ENCODE assay signal across 8 cellular contexts in the genomic region with DNA sequence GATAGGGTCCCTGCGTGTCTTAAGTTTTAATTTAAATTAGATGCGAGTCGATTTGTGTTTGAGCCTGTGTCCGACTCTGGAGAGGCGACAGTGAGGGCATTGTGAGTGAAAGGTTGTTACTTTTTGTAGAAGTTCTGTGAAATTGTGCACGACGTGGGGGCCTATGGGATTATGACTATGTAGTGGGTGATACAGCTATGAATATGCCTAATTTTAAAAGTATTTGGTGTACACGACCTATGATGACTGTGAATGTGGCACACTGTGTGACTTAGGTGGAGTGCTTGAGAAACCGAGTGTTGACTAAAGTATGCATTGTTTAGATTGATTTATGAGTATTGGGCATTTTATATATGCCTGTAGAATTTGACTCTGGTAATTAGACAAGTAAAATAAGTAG. TPM values are rescaled to one million over a fixed set of nuclear protein-coding genes. Genes with fewer than 3 reads are reported as not detected.
DNase-seq lines count a peak whose midpoint lies in the region; ATAC-seq, FAIRE-seq and TF ChIP-seq lines count a peak whose summit lies in the region.

No MANE protein-coding gene starts in this region.

- H3K4me1 ChIP-seq in HepG2 (ENCODE audit: insufficient read depth, low read length), result peaks cover 16% of the 10 kb centered on the region
- peaks cover 0 to 20% (median 17%) of the 10 kb centered on the region in 4 donors for H3K4me1 ChIP-seq in tibial artery

- no peak for FAIRE-seq in HepG2 (lab: Jason Lieb, UNC)

- H3K9ac ChIP-seq in HepG2 (ENCODE audit: insufficient read depth, low read depth, low read length), result peak overlapping the region; percentile 85

- H3K36me3 Mint-ChIP-seq in activated T-cell treated with anti-CD3 and anti-CD28 coated beads, Interleukin-2, amount 50 U/mL, for 24 hours (ENCODE audit: low read depth), result peaks cover 84% of the 10 kb centered on the region
- peaks cover 64% of the 10 kb centered on the region for H3K36me3 Mint-ChIP-seq in activated naive CD8-positive, alpha-beta T cell treated with anti-CD3 and anti-CD28 coated beads, Interleukin-2, amount 10 ng/mL, durations not matched to agents 7 days and 5 days

- DNase-seq in activated T-cell treated with anti-CD3 and anti-CD28 coated beads, Interleukin-2, amount 50 U/mL, for 24 hours, result no peak
- DNase-seq in activated T-cell treated with anti-CD3 and anti-CD28 coated beads for 4 hours (no peak), HepG2 (ENCODE audit: low spot score) (no peak), tibial artery (no peak), nucleus accumbens (lab: John Stamatoyannopoulos, UW) (no peak)
- DNase-seq in activated naive CD8-positive, alpha-beta T cell treated with anti-CD3 and anti-CD28 coated beads, Interleukin-2, amount 10 ng/mL, durations not matched to agents 7 days and 5 days, result no peak

- ATAC-seq in activated naive CD8-positive, alpha-beta T cell treated with anti-CD3 and anti-CD28 coated beads, Interleukin-2, amount 10 ng/mL, durations not matched to agents 7 days and 5 days (ENCODE audit: low read depth), result no peak
- ATAC-seq in HepG2 (no peak), GM18861 (IDR thresholded peaks at IDR 0.05; ENCODE audit: unreplicated experiment) (no peak), HG03159 (IDR thresholded peaks at IDR 0.05; ENCODE audit: unreplicated experiment) (no peak)

- peak overlapping the region; percentile 62 for H3K27ac ChIP-seq in HepG2 (ENCODE audit: extremely low read length, insufficient read depth, low read length)
- peak overlapping the region; percentile 75 to 82 for H3K27ac ChIP-seq in tibial artery

- H2AFZ ChIP-seq in HepG2 (ENCODE audit: low read length), result no peak overlapping the region

- H3K79me2 ChIP-seq in HepG2 (ENCODE audit: insufficient read depth, low read length), result peaks cover 18% of the 10 kb centered on the region

- H3K27me3 ChIP-seq in HepG2 (ENCODE audit: control insufficient read depth in 1 of 2, insufficient read depth in 2 of 2, low read length in 2 of 2) (peaks cover 0 to 3% of the 10 kb centered on the region in 2 experiments; a peak in 2 of 5 replicates), tibial artery (no peaks in the 10 kb centered on the region)

- no peak for TF ChIP-seq EP300 in HepG2 (IDR thresholded peaks at IDR 0.05; ENCODE audit: low read depth in 2 of 2, low read length in 2 of 2)
- TF ChIP-seq EP300 in HepG2 (CRISPR knock-in tag; IDR thresholded peaks at IDR 0.05; ENCODE audit: borderline replicate concordance), result no peak

- BruUV-seq in HepG2 (replicated peaks; lab: Mats Ljungman, UMichigan), result no TSS peak

- H3K9me3 Mint-ChIP-seq in activated T-cell treated with anti-CD3 and anti-CD28 coated beads, Interleukin-2, amount 50 U/mL, for 24 hours, result peaks cover 37% of the 10 kb centered on the region
- H3K9me3 Mint-ChIP-seq in activated naive CD8-positive, alpha-beta T cell treated with anti-CD3 and anti-CD28 coated beads, Interleukin-2, amount 10 ng/mL, durations not matched to agents 7 days and 5 days, result peaks cover 17% of the 10 kb centered on the region

- H3K4me2 ChIP-seq in HepG2 (ENCODE audit: low read depth, low read length), result peak overlapping the region; percentile 90

- H3K4me3 ChIP-seq in HepG2 (replicated peaks in 1 of 3; ENCODE audit: insufficient read depth in 1 of 3, low read depth in 2 of 3, low read length in 3 of 3) (peak overlapping the region; percentile 70 to 88 (median 86)), tibial artery (peak overlapping the region; percentile 73 to 88)

- POLR2A ChIA-PET in activated naive CD8-positive, alpha-beta T cell treated with anti-CD3 and anti-CD28 coated beads, Interleukin-2, amount 10 ng/mL, durations not matched to agents 7 days and 5 days (lab: Charles Lee), result interaction anchor here (0.6 to 2.3 kb wide), 5 partner anchors 22 to 198 kb away, joined by 3 to 10 read pairs (median 4); a partner anchor contains a TSS
- POLR2A ChIA-PET in HepG2 (lab: Yijun Ruan, JAX), result interaction anchor here (1.5 to 3.4 kb wide), 2 partner anchors 22 to 390 kb away, joined by 4 to 18 read pairs; a partner anchor contains a TSS

- intact Hi-C loops in HepG2 (cut with micrococcal nuclease; ENCODE audit: unreplicated experiment) (loop anchor here (5.0 kb wide), 2 partner anchors 116 to 149 kb away; a partner anchor contains a TSS), tibial artery (cut with DNase I; ENCODE audit: low total_unique reads) (no loop called here)

- H3K4me1 Mint-ChIP-seq in activated T-cell treated with anti-CD3 and anti-CD28 coated beads, Interleukin-2, amount 50 U/mL, for 24 hours (ENCODE audit: low read depth), result peaks cover 34% of the 10 kb centered on the region
- peaks cover 20% of the 10 kb centered on the region for H3K4me1 Mint-ChIP-seq in activated naive CD8-positive, alpha-beta T cell treated with anti-CD3 and anti-CD28 coated beads, Interleukin-2, amount 10 ng/mL, durations not matched to agents 7 days and 5 days

- no peaks in the 10 kb centered on the region for H4K20me1 ChIP-seq in HepG2 (ENCODE audit: insufficient read depth, low read length)

- H3K27ac Mint-ChIP-seq in activated T-cell treated with anti-CD3 and anti-CD28 coated beads, Interleukin-2, amount 50 U/mL, for 24 hours, result peak overlapping the region; percentile 98
- peak overlapping the region; percentile 94 for H3K27ac Mint-ChIP-seq in activated naive CD8-positive, alpha-beta T cell treated with anti-CD3 and anti-CD28 coated beads, Interleukin-2, amount 10 ng/mL, durations not matched to agents 7 days and 5 days

- H3K9me3 ChIP-seq in HepG2 (ENCODE audit: low read length) (peaks cover 23% of the 10 kb centered on the region), tibial artery (no peaks in the 10 kb centered on the region)

- 8% methylated on average over 9 of the region's 9 CpGs for WGBS in HepG2 (ENCODE audit: low lambda C conversion rate)

- no peak for TF ChIP-seq CTCF in HepG2 (CRISPR knock-in tag; IDR thresholded peaks at IDR 0.05)
- TF ChIP-seq CTCF in tibial artery (IDR thresholded peaks at IDR 0.05), result no peak

- peaks cover 7 to 23% of the 10 kb centered on the region in 2 experiments; a peak in 4 of 5 replicates for H3K36me3 ChIP-seq in HepG2 (replicated peaks in 1 of 2; ENCODE audit: control insufficient read depth in 1 of 2, insufficient read depth in 2 of 2, low read length in 2 of 2)
- H3K36me3 ChIP-seq in tibial artery, result peaks cover 35 to 44% (median 38%) of the 10 kb centered on the region in 3 donors

- no peak for TF ChIP-seq POLR2A in HepG2 (IDR thresholded peaks at IDR 0.05; ENCODE audit: insufficient read depth in 1 of 2, low read depth in 2 of 2, low read length in 2 of 2)

- in situ Hi-C loops in HepG2 (cut with HindIII; ENCODE audit: extremely low pct_ligation_motif_present, low pct_unique_long_range_greater_than_20kb), result no loop called here

- no peaks in the 10 kb centered on the region for H3K27me3 Mint-ChIP-seq in activated T-cell treated with anti-CD3 and anti-CD28 coated beads, Interleukin-2, amount 50 U/mL, for 24 hours
- H3K27me3 Mint-ChIP-seq in activated naive CD8-positive, alpha-beta T cell treated with anti-CD3 and anti-CD28 coated beads, Interleukin-2, amount 10 ng/mL, durations not matched to agents 7 days and 5 days, result no peaks in the 10 kb centered on the region

- CTCF ChIA-PET in HepG2 (lab: Yijun Ruan, JAX; ENCODE audit: low intra/inter-chr PET ratio, low total read pairs), result no interaction called here

- H3K4me3 Mint-ChIP-seq in activated T-cell treated with anti-CD3 and anti-CD28 coated beads, Interleukin-2, amount 50 U/mL, for 24 hours, result peak overlapping the region; percentile 99
- H3K4me3 Mint-ChIP-seq in activated naive CD8-positive, alpha-beta T cell treated with anti-CD3 and anti-CD28 coated beads, Interleukin-2, amount 10 ng/mL, durations not matched to agents 7 days and 5 days, result peak overlapping the region; percentile 99

- no peak for TF ChIP-seq RAD21 in HepG2 (CRISPR knock-in tag; IDR thresholded peaks at IDR 0.05)

RNA-seq across cellular contexts. Expression of a gene that starts 0.6 kb away (rescaled TPM):
- 10 to 100 TPM; 13.6 to 15.5 TPM for total RNA-seq in activated naive CD8-positive, alpha-beta T cell treated with anti-CD3 and anti-CD28 coated beads, Interleukin-2, amount 10 ng/mL, durations not matched to agents 7 days and 5 days
- total RNA-seq in HepG2 (2016; rRNA removed; fragmentation: Illumina TruSeq; extraction: Trizol), result 6.8 and 9.3 TPM in 2 replicates
- total RNA-seq in HepG2 (2016; cell fraction: cytosol; rRNA removed; fragmentation: Illumina TruSeq; extraction: Trizol; ENCODE audit: low read depth), result 3.5 and 5.8 TPM in 2 replicates
- 7.9 and 8.5 TPM in 2 replicates for total RNA-seq in HepG2 (2016; cell fraction: insoluble cytoplasmic fraction; rRNA removed; fragmentation: Illumina TruSeq; extraction: Trizol)
- total RNA-seq in HepG2 (2016; cell fraction: membrane; rRNA removed; fragmentation: Illumina TruSeq; extraction: Trizol), result 5.0 and 7.0 TPM in 2 replicates
- total RNA-seq in HepG2 (2016; cell fraction: nucleus; rRNA removed; fragmentation: Illumina TruSeq; extraction: Trizol), result 7.0 and 10.6 TPM in 2 replicates
- polyA plus RNA-seq in HepG2 (2011; rRNA removed), result 3.1 and 3.4 TPM in 2 replicates
- polyA plus RNA-seq in HepG2 (2011; cell fraction: cytosol; rRNA removed), result 1.6 and 2.2 TPM in 2 replicates
- polyA plus RNA-seq in HepG2 (2011; cell fraction: nucleus; rRNA removed), result 4.2 and 7.0 TPM in 2 replicates
- polyA plus RNA-seq in HepG2 (2012), result 3.5 and 5.4 TPM in 2 replicates
- 4.5 and 4.9 TPM in 2 replicates for polyA plus RNA-seq in HepG2 (2016; cell fraction: cytosol; fragmentation: Illumina TruSeq; extraction: Trizol; ENCODE audit: low read depth)
- polyA plus RNA-seq in HepG2 (2016; cell fraction: insoluble cytoplasmic fraction; fragmentation: Illumina TruSeq; extraction: Trizol; ENCODE audit: low read depth), result 5.8 and 6.0 TPM in 2 replicates
- 2.6 and 2.7 TPM in 2 replicates for polyA plus RNA-seq in HepG2 (2016; cell fraction: membrane; fragmentation: Illumina TruSeq; extraction: Trizol; ENCODE audit: low read depth)
- 9.6 and 10.3 TPM in 2 replicates for polyA plus RNA-seq in HepG2 (2016; cell fraction: nucleus; fragmentation: Illumina TruSeq; extraction: Trizol; ENCODE audit: insufficient read depth, low read depth)
- 0.48 and 5.5 TPM in 2 replicates for polyA minus RNA-seq in HepG2 (2011; rRNA and poly(A)+ RNA removed; ENCODE audit: low replicate concordance)
- 0.62 and 2.4 TPM in 2 replicates for polyA minus RNA-seq in HepG2 (2011; cell fraction: cytosol; rRNA and poly(A)+ RNA removed)
- polyA minus RNA-seq in HepG2 (2011; cell fraction: nucleus; rRNA and poly(A)+ RNA removed), result 10.4 and 15.2 TPM in 2 replicates

RNA-seq across cellular contexts. Expression of a gene that starts 21.4 kb away (rescaled TPM):
- 10 to 100 TPM; 11.5 to 13.8 TPM for total RNA-seq in activated naive CD8-positive, alpha-beta T cell treated with anti-CD3 and anti-CD28 coated beads, Interleukin-2, amount 10 ng/mL, durations not matched to agents 7 days and 5 days
- 2.4 and 3.2 TPM in 2 replicates for total RNA-seq in HepG2 (2016; rRNA removed; fragmentation: Illumina TruSeq; extraction: Trizol)
- 1.0 and 2.3 TPM in 2 replicates for total RNA-seq in HepG2 (2016; cell fraction: cytosol; rRNA removed; fragmentation: Illumina TruSeq; extraction: Trizol; ENCODE audit: low read depth)
- total RNA-seq in HepG2 (2016; cell fraction: insoluble cytoplasmic fraction; rRNA removed; fragmentation: Illumina TruSeq; extraction: Trizol), result 3.8 and 5.1 TPM in 2 replicates
- 4.0 and 5.2 TPM in 2 replicates for total RNA-seq in HepG2 (2016; cell fraction: membrane; rRNA removed; fragmentation: Illumina TruSeq; extraction: Trizol)
- total RNA-seq in HepG2 (2016; cell fraction: nucleus; rRNA removed; fragmentation: Illumina TruSeq; extraction: Trizol), result 7.3 and 7.4 TPM in 2 replicates
- 1.6 and 1.7 TPM in 2 replicates for polyA plus RNA-seq in HepG2 (2011; rRNA removed)
- polyA plus RNA-seq in HepG2 (2011; cell fraction: cytosol; rRNA removed), result 0.50 and 1.3 TPM in 2 replicates
- 2.7 and 3.5 TPM in 2 replicates for polyA plus RNA-seq in HepG2 (2011; cell fraction: nucleus; rRNA removed)
- polyA plus RNA-seq in HepG2 (2012), result 1.8 and 3.9 TPM in 2 replicates
- 0.23 and 0.26 TPM in 2 replicates for polyA plus RNA-seq in HepG2 (2016; cell fraction: cytosol; fragmentation: Illumina TruSeq; extraction: Trizol; ENCODE audit: low read depth)
- 2.1 and 2.8 TPM in 2 replicates for polyA plus RNA-seq in HepG2 (2016; cell fraction: insoluble cytoplasmic fraction; fragmentation: Illumina TruSeq; extraction: Trizol; ENCODE audit: low read depth)
- polyA plus RNA-seq in HepG2 (2016; cell fraction: membrane; fragmentation: Illumina TruSeq; extraction: Trizol; ENCODE audit: low read depth), result 0.72 and 0.94 TPM in 2 replicates
- 9.3 and 9.6 TPM in 2 replicates for polyA plus RNA-seq in HepG2 (2016; cell fraction: nucleus; fragmentation: Illumina TruSeq; extraction: Trizol; ENCODE audit: insufficient read depth, low read depth)
- polyA minus RNA-seq in HepG2 (2011; rRNA and poly(A)+ RNA removed; ENCODE audit: low replicate concordance), result 0.12 and 0.89 TPM in 2 replicates
- polyA minus RNA-seq in HepG2 (2011; cell fraction: cytosol; rRNA and poly(A)+ RNA removed), result 1.5 and 2.5 TPM in 2 replicates
- 8.4 and 12.9 TPM in 2 replicates for polyA minus RNA-seq in HepG2 (2011; cell fraction: nucleus; rRNA and poly(A)+ RNA removed)
